ENCODE assay signal across 10 cellular contexts in genomic region chr1:84141177-84142003, GRCh38. TPM values are rescaled to one million over a fixed set of nuclear protein-coding genes. Genes with fewer than 3 reads are reported as not detected.
DNase-seq lines count a peak whose midpoint lies in the region; TF ChIP-seq lines count a peak whose summit lies in the region.
"Had no signal": no experiment of that assay in that cellular context is flagged by ENCODE, and none has a peak within 500 bp of the region (broad histone marks: within the 10 kb centered on the region; RNA-seq: fewer than 3 reads in every experiment).

No MANE protein-coding gene starts in this region.

- intact Hi-C loops in dorsolateral prefrontal cortex (cut with DNase I) = loop anchor here in 1 of 2 donors (2.0 to 10.0 kb wide), 3 partner anchors 291 to 633 kb away; no protein-coding TSS in a partner anchor

- H3K4me3 ChIP-seq in dorsolateral prefrontal cortex (peak overlapping the region in 4 of 59 donors; percentile 4 to 14 (median 12)), retinal pigment epithelial cell (ENCODE audit: low read length) (no peak overlapping the region)
- H3K4me3 ChIP-seq: BLaER1 treated with 17β-estradiol and CSF1 and Interleukin-3, amounts not matched to agents 10 nM and 100 nM had no signal

- TF ChIP-seq CTCF in dorsolateral prefrontal cortex (IDR thresholded peaks at IDR 0.05 in 54 of 56, conservative IDR thresholded peaks at IDR 0.05 in 2 of 56; ENCODE audit: low read depth in 1 of 56, partially characterized antibody in 56 of 56) (peak; percentile 51 to 96 (median 74)), retinal pigment epithelial cell (conservative IDR thresholded peaks at IDR 0.05; ENCODE audit: low read depth, low read length) (peak; percentile 49)

- peak; percentile 1 for DNase-seq in NCI-H1092 treated with DMSO at 0.1 percent for 48 hours (lab: John Stamatoyannopoulos, UW)
- no peak for DNase-seq in NCI-H1092 (lab: John Stamatoyannopoulos, UW)
- peak; percentile 19 for DNase-seq in NCI-H2227 (lab: John Stamatoyannopoulos, UW; ENCODE audit: unreplicated experiment)
- no peak for DNase-seq in dorsolateral prefrontal cortex
- DNase-seq in retinal pigment epithelial cell (ENCODE audit: low read depth) = no peak
- no peak for DNase-seq in NCI-H524 treated with DMSO at 0.1 percent for 48 hours (lab: John Stamatoyannopoulos, UW)
- no peak for DNase-seq in stimulated activated CD4-positive, alpha-beta T cell treated with anti-CD3 and anti-CD28 coated beads, Interleukin-1b, Interleukin-23, amount 100 ng/mL, for 48 hours
- no peak for DNase-seq in cortex of kidney (lab: John Stamatoyannopoulos, UW)
- DNase-seq: NCI-H1417 treated with DMSO at 0.1 percent for 48 hours had no signal

- H3K27ac ChIP-seq in dorsolateral prefrontal cortex = peak overlapping the region in 21 of 59 donors; percentile 0 to 63 (median 24)
- H3K27ac ChIP-seq: BLaER1 treated with 17β-estradiol and CSF1 and Interleukin-3, amounts not matched to agents 10 nM and 100 nM had no signal

- no peaks in the 10 kb centered on the region for H3K27me3 ChIP-seq in dorsolateral prefrontal cortex
- H3K27me3 ChIP-seq: BLaER1 treated with 17β-estradiol and CSF1 and Interleukin-3, amounts not matched to agents 10 nM and 100 nM had no signal

RNA-seq across cellular contexts. Expression of gene PRKACB, which starts 2.7 kb away (rescaled TPM):
- 100 to 1,000 TPM; 156 to 555 (median 433) TPM for total RNA-seq in dorsolateral prefrontal cortex

Comparison
In these comparisons a context has a peak if more than half of its experiments do, and no peak if none do; other contexts are left out.
1. DNase-seq: peak in NCI-H1092 treated with DMSO at 0.1 percent for 48 hours (single experiment) and NCI-H2227 (single experiment); none in NCI-H1092 (single experiment), dorsolateral prefrontal cortex (0 of 10), retinal pigment epithelial cell (single experiment), NCI-H524 treated with DMSO at 0.1 percent for 48 hours (single experiment), stimulated activated CD4-positive, alpha-beta T cell treated with anti-CD3 and anti-CD28 coated beads, Interleukin-1b, Interleukin-23, amount 100 ng/mL, for 48 hours (single experiment) and cortex of kidney (single experiment).